Comparison of ENCODE assay signal across 1 cellular context in the genomic region with DNA sequence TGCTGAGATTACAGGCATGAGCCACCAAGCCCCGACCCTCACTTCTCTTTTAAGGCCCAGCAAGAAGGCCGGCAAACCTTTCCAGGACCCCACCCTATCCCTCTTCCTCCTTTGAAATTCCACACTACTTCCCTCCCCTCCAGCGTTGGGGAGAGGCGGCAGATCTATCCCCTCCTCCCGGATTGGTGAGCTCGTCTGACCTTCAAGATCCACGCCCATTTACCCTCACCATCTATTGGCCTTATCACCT.
TF ChIP-seq lines count a peak whose summit lies in the region.

No MANE protein-coding gene starts in this region.

TF ChIP-seq in H1, 55 proteins besides CTCF, POLR2A, EP300 and RAD21:
- no peak for TF ChIP-seq TAF1 (IDR thresholded peaks at IDR 0.05; ENCODE audit: low read depth, low read length)
- no peak for TF ChIP-seq BACH1 (IDR thresholded peaks at IDR 0.05; ENCODE audit: low read length)
- no peak for TF ChIP-seq POLR2AphosphoS5 (IDR thresholded peaks at IDR 0.05; ENCODE audit: low read depth, low read length)
- TF ChIP-seq GABPA (IDR thresholded peaks at IDR 0.05; ENCODE audit: borderline replicate concordance, insufficient read depth, low read length), result no peak
- no peak for TF ChIP-seq EGR1 (IDR thresholded peaks at IDR 0.05; ENCODE audit: borderline replicate concordance, low read depth, low read length)
- TF ChIP-seq, protein P1, sequence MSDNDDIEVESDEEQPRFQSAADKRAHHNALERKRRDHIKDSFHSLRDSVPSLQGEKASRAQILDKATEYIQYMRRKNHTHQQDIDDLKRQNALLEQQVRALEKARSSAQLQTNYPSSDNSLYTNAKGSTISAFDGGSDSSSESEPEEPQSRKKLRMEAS (IDR thresholded peaks at IDR 0.05), result no peak
- no peak for TF ChIP-seq RFX5 (IDR thresholded peaks at IDR 0.05; ENCODE audit: borderline replicate concordance, low read depth, low read length)
- TF ChIP-seq KDM1A (IDR thresholded peaks at IDR 0.05; ENCODE audit: borderline replicate concordance, low read length), result no peak
- TF ChIP-seq TBP (IDR thresholded peaks at IDR 0.05; ENCODE audit: low read depth, low read length), result 0 out of 2 replicates have a peak, but pooled peaks have one; percentile 27
